In genomic region chr13:28530729-28531194, GRCh38 we compare ENCODE assay signal across 10 cellular contexts. TPM values are rescaled to one million over a fixed set of nuclear protein-coding genes. Genes with fewer than 3 reads are reported as not detected.
DNase-seq lines count a peak whose midpoint lies in the region; ATAC-seq and TF ChIP-seq lines count a peak whose summit lies in the region.
"Had no signal": no experiment of that assay in that cellular context is flagged by ENCODE, and none has a peak within 500 bp of the region (broad histone marks: within the 10 kb centered on the region; RNA-seq: fewer than 3 reads in every experiment).

No MANE protein-coding gene starts in this region.

- TF ChIP-seq CTCF in MCF 10A (IDR thresholded peaks at IDR 0.05; ENCODE audit: unreplicated experiment) = no peak

- ATAC-seq in HG03565 (IDR thresholded peaks at IDR 0.05; ENCODE audit: unreplicated experiment) (no peak), GM21367 (IDR thresholded peaks at IDR 0.05; ENCODE audit: unreplicated experiment) (no peak)

- intact Hi-C loops in MCF 10A (cut with micrococcal nuclease) = no loop called here

- BruUV-seq in MCF 10A (replicated peaks; lab: Mats Ljungman, UMichigan) = no TSS peak

- H3K4me3 ChIP-seq in iPS-15b (ENCODE audit: low read depth, low read length) (peak overlapping the region; percentile 64), urinary bladder (ENCODE audit: low read depth, low read length) (peak overlapping the region; percentile 10)

- no peaks in the 10 kb centered on the region for H3K36me3 Mint-ChIP-seq in MCF 10A (ENCODE audit: insufficient read depth, unreplicated experiment)

- in situ Hi-C loops in T47D (cut with HindIII; ENCODE audit: low pct_unique_long_range_greater_than_20kb, low sequenced_read_pairs) = no loop called here

- H3K4me1 ChIP-seq in iPS-15b (ENCODE audit: control insufficient read depth, insufficient read depth, low read length) = peaks cover 10% of the 10 kb centered on the region
- no peaks in the 10 kb centered on the region for H3K4me1 ChIP-seq in urinary bladder (ENCODE audit: insufficient read depth)

- DNase-seq in T47D (ENCODE audit: low read depth in 1 of 2, low spot score in 1 of 2) (peak; percentile 8 to 38), MCF 10A (ENCODE audit: unreplicated experiment) (no peak), SKM-1 (lab: John Stamatoyannopoulos, UW; ENCODE audit: unreplicated experiment) (peak; percentile 50), RKO (ENCODE audit: low spot score) (no peak)
- DNase-seq: activated CD4-positive, alpha-beta T cell treated with anti-CD3 and anti-CD28 coated beads for 48 hours; NCI-H1105 had no signal

- H3K9me3 Mint-ChIP-seq in MCF 10A (ENCODE audit: unreplicated experiment) = no peaks in the 10 kb centered on the region

- H3K4me3 Mint-ChIP-seq in MCF 10A (ENCODE audit: unreplicated experiment) = no peak overlapping the region

- H3K4me1 Mint-ChIP-seq in MCF 10A (ENCODE audit: insufficient read depth, unreplicated experiment) = no peaks in the 10 kb centered on the region

- POLR2A ChIA-PET in MCF 10A (lab: Yijun Ruan, JAX) = no interaction called here

- CTCF ChIA-PET in MCF 10A (lab: Yijun Ruan, JAX) = interaction anchor here (0.8 kb wide), 1 partner anchor 13 kb away, joined by 3 read pairs; no protein-coding TSS in a partner anchor

- no peak overlapping the region for H3K27ac Mint-ChIP-seq in MCF 10A (ENCODE audit: low read depth, unreplicated experiment)

- H3K27ac ChIP-seq in urinary bladder (ENCODE audit: low read depth) = no peak overlapping the region

- H3K9me3 ChIP-seq in iPS-15b (ENCODE audit: control insufficient read depth, insufficient read depth, low read length) = no peaks in the 10 kb centered on the region

- peaks cover under 1% of the 10 kb centered on the region for H3K27me3 Mint-ChIP-seq in MCF 10A (ENCODE audit: insufficient read depth, unreplicated experiment)

- no peak overlapping the region for H3K9ac ChIP-seq in iPS-15b (ENCODE audit: low read depth, low read length)

- H3K27me3 ChIP-seq in iPS-15b (ENCODE audit: control insufficient read depth, insufficient read depth, low read length) = peaks cover 28% of the 10 kb centered on the region

- WGBS in urinary bladder = 10% methylated on average over 11 of the region's 11 CpGs

- H3K36me3 ChIP-seq in iPS-15b (ENCODE audit: control insufficient read depth, insufficient read depth, low read length) (no peaks in the 10 kb centered on the region), urinary bladder (ENCODE audit: insufficient read depth) (no peaks in the 10 kb centered on the region)

RNA-seq across cellular contexts. Expression of gene FLT1, which starts 35.8 kb away (rescaled TPM):
- total RNA-seq in MCF 10A (2022) = not detected in 2 replicates
- total RNA-seq in urinary bladder = 37.5 TPM
- 20.3 TPM for polyA plus RNA-seq in urinary bladder

Comparison
In these comparisons a context has a peak if more than half of its experiments do, and no peak if none do; other contexts are left out.
1. DNase-seq: peak in T47D (2 of 2) and SKM-1 (single experiment); none in MCF 10A (single experiment) and RKO (single experiment).
2. RNA of gene FLT1, which starts 35.8 kb away (total RNA-seq): 37.5 TPM in urinary bladder (single experiment); not detected in MCF 10A; every median in the first group is over 10 times any median in the second.